15 cellular contexts compared by ENCODE assay signal in genomic region chr2:7592618-7593140, GRCh38.
"Had no signal": no experiment of that assay in that cellular context is flagged by ENCODE, and none has a peak within 500 bp of the region (broad histone marks: within the 10 kb centered on the region; RNA-seq: fewer than 3 reads in every experiment).

No MANE protein-coding gene starts in this region.

- H3K27ac Mint-ChIP-seq: activated naive CD4-positive, alpha-beta T cell treated with anti-CD3 and anti-CD28 coated beads, Interleukin-2, amount 50 U/mL, for 24 hours; activated T-cell treated with anti-CD3 and anti-CD28 coated beads, Interleukin-2, amount 50 U/mL, for 24 hours; nephron had no signal

- DNase-seq: activated CD4-positive, alpha-beta T cell treated with anti-CD3 and anti-CD28 coated beads, Interleukin-2, amount 50 U/mL, for 48 hours; activated CD4-positive, CD25-positive, alpha-beta regulatory T cell; activated effector memory CD4-positive, alpha-beta T cell treated with anti-CD3 and anti-CD28 coated beads, Interleukin-2, amount 50 U/mL, for 16 hours; activated T-cell treated with anti-CD3 and anti-CD28 coated beads, Interleukin-2, amount 50 U/mL, for 24 hours; amniotic stem cell; effector CD8-positive, alpha-beta T cell; gastrocnemius medialis; head of caudate nucleus; stimulated activated CD4-positive, alpha-beta T cell treated with anti-CD3 and anti-CD28 coated beads, Interleukin-12 subunit alpha, Interleukin-12 subunit beta, amount 100 ng/mL, for 4 hours; stomach; SW 1271; upper lobe of left lung had no signal

- H3K27me3 Mint-ChIP-seq: activated naive CD4-positive, alpha-beta T cell treated with anti-CD3 and anti-CD28 coated beads, Interleukin-2, amount 50 U/mL, for 24 hours; activated T-cell treated with anti-CD3 and anti-CD28 coated beads, Interleukin-2, amount 50 U/mL, for 24 hours had no signal

- H3K4me1 Mint-ChIP-seq: nephron had no signal

- ATAC-seq: esophagus mucosa, gastrocnemius medialis had no signal

- H3K9me3 Mint-ChIP-seq: activated naive CD4-positive, alpha-beta T cell treated with anti-CD3 and anti-CD28 coated beads, Interleukin-2, amount 50 U/mL, for 24 hours; nephron had no signal

- H3K36me3 Mint-ChIP-seq: activated naive CD4-positive, alpha-beta T cell treated with anti-CD3 and anti-CD28 coated beads, Interleukin-2, amount 50 U/mL, for 24 hours had no signal

- H3K4me3 Mint-ChIP-seq: activated naive CD4-positive, alpha-beta T cell treated with anti-CD3 and anti-CD28 coated beads, Interleukin-2, amount 50 U/mL, for 24 hours; activated T-cell treated with anti-CD3 and anti-CD28 coated beads, Interleukin-2, amount 50 U/mL, for 24 hours; nephron had no signal
